ENCODE assay signal across 33 cellular contexts in genomic region chr10:85767936-85768335, GRCh38.
"Had no signal": no experiment of that assay in that cellular context is flagged by ENCODE, and none has a peak within 500 bp of the region (broad histone marks: within the 10 kb centered on the region; RNA-seq: fewer than 3 reads in every experiment).

No MANE protein-coding gene starts in this region.

- H3K27ac ChIP-seq: KMS-11 had no signal

- H3K4me2 ChIP-seq: KMS-11 had no signal

- H3K4me3 ChIP-seq: MG63 had no signal

- DNase-seq: Karpas-422, Kasumi-1, MG63, MM.1S, MV-4-11, NCI-H1048, NCI-H1092, NCI-H1092 treated with DMSO at 0.1 percent for 48 hours, NCI-H1105, NCI-H1105 treated with DMSO at 0.1 percent for 48 hours, NCI-H1417, NCI-H1417 treated with DMSO at 0.1 percent for 48 hours, NCI-H1436, NCI-H1436 treated with DMSO at 0.1 percent for 48 hours, NCI-H146, NCI-H1694, NCI-H1694 treated with DMSO at 0.1 percent for 48 hours, NCI-H187, NCI-H187 treated with DMSO at 0.1 percent for 48 hours, NCI-H1930, NCI-H2029, NCI-H2029 treated with DMSO at 0.1 percent for 48 hours, NCI-H2081, NCI-H2081 treated with DMSO at 0.1 percent for 48 hours, NCI-H2107, NCI-H2171, NCI-H2171 treated with DMSO at 0.1 percent for 48 hours, NCI-H2227 treated with DMSO at 0.1 percent for 48 hours, NCI-H226, NCI-H345, NCI-H510A, NCI-H510A treated with DMSO at 0.1 percent for 48 hours had no signal

- H3K9ac ChIP-seq: KMS-11 had no signal

- H3K27me3 ChIP-seq: MG63 had no signal

- H3K9me3 ChIP-seq: MG63 had no signal

- H3K36me3 ChIP-seq: MG63 had no signal
